In genomic region chr12:117020536-117021220, GRCh38 we compare ENCODE assay signal across 19 cellular contexts.
DNase-seq lines count a peak whose midpoint lies in the region; ATAC-seq, FAIRE-seq and TF ChIP-seq lines count a peak whose summit lies in the region.
"Had no signal": no experiment of that assay in that cellular context is flagged by ENCODE, and none has a peak within 500 bp of the region (broad histone marks: within the 10 kb centered on the region; RNA-seq: fewer than 3 reads in every experiment).

No MANE protein-coding gene starts in this region.

- TSS peak; percentile 21 for BruUV-seq in HepG2 (replicated peaks; lab: Mats Ljungman, UMichigan)

- H4K91ac ChIP-seq in trophoblast cell (ENCODE audit: low read depth, low read length): no peak overlapping the region

- TF ChIP-seq EP300 in HepG2 (IDR thresholded peaks at IDR 0.05; ENCODE audit: low read depth in 2 of 2, low read length in 2 of 2) (no peak), HepG2 (CRISPR knock-in tag; IDR thresholded peaks at IDR 0.05; ENCODE audit: borderline replicate concordance) (no peak)

- H4K12ac ChIP-seq in trophoblast cell (ENCODE audit: low read depth, low read length): no peak overlapping the region

- in situ Hi-C loops in HepG2 (cut with HindIII; ENCODE audit: extremely low pct_ligation_motif_present, low pct_unique_long_range_greater_than_20kb): no loop called here

- no peak overlapping the region for H3K27ac ChIP-seq in HepG2 (ENCODE audit: extremely low read length, insufficient read depth, low read length)
- H3K27ac ChIP-seq in right lobe of liver: no peak overlapping the region
- H3K27ac ChIP-seq in endodermal cell (ENCODE audit: low read depth, low read length): no peak overlapping the region
- H3K27ac ChIP-seq in trophoblast cell (ENCODE audit: low read depth, low read length): peak overlapping the region; percentile 10
- H3K27ac ChIP-seq: GM23248 had no signal

- intact Hi-C loops in HepG2 (cut with micrococcal nuclease; ENCODE audit: unreplicated experiment) (loop anchor here (10.0 kb wide), 1 partner anchor 316 kb away; no protein-coding TSS in a partner anchor), right lobe of liver (cut with DNase I) (loop anchor here in 1 of 2 donors (10.0 kb wide), 1 partner anchor 94 kb away; no protein-coding TSS in a partner anchor)
- intact Hi-C loops in activated T-helper 1 cell treated with anti-CD3 and anti-CD28 coated beads, Interleukin-12 subunit alpha, Interleukin-12 subunit beta, Interleukin-2, Interleukin-4 antibody, amounts not matched to agents 30 ng/mL and 10 ng/mL and 1 ng/mL, durations not matched to agents 14 hours and 24 hours and 36 hours (cut with micrococcal nuclease): no loop called here

- H2BK12ac ChIP-seq in trophoblast cell (ENCODE audit: low read length): no peak overlapping the region

- DNase-seq in HepG2 (ENCODE audit: low spot score) (no peak), right lobe of liver (no peak), endodermal cell (peak; percentile 39), trophoblast cell (no peak), AG08396 (ENCODE audit: low spot score) (no peak)
- no peak for DNase-seq in activated T-helper 1 cell treated with anti-CD3 and anti-CD28 coated beads, Interleukin-12 subunit alpha, Interleukin-12 subunit beta, Interleukin-2, Interleukin-4 antibody, amounts not matched to agents 30 ng/mL and 10 ng/mL and 1 ng/mL, durations not matched to agents 14 hours and 24 hours and 36 hours (ENCODE audit: low spot score)
- DNase-seq in NK-92 treated with Interleukin-12 subunit alpha and Interleukin-12 subunit beta, amount 100 ng/mL, for 24 hours (lab: John Stamatoyannopoulos, UW): no peak
- DNase-seq: CD4-positive, alpha-beta T cell; GF-D8; GM23248; KG1; NCI-H1105 treated with DMSO at 0.1 percent for 48 hours; NCI-H187; NCI-H2107; NCI-H510A treated with DMSO at 0.1 percent for 48 hours; NCI-H774; OCI-M1; Right ventricle myocardium superior had no signal

- H3K9me3 ChIP-seq in HepG2 (ENCODE audit: low read length): no peaks in the 10 kb centered on the region
- H3K9me3 ChIP-seq in right lobe of liver: no peaks in the 10 kb centered on the region
- H3K9me3 ChIP-seq in endodermal cell (ENCODE audit: control insufficient read depth, low read length): peaks cover 5% of the 10 kb centered on the region
- H3K9me3 ChIP-seq in trophoblast cell (ENCODE audit: insufficient read depth, low read depth, low read length): no peaks in the 10 kb centered on the region

- no peak overlapping the region for H3K14ac ChIP-seq in trophoblast cell (ENCODE audit: low read length)

- no peaks in the 10 kb centered on the region for H3K27me3 Mint-ChIP-seq in endodermal cell (ENCODE audit: insufficient read depth)
- H3K27me3 Mint-ChIP-seq in activated T-helper 1 cell treated with anti-CD3 and anti-CD28 coated beads, Interleukin-12 subunit alpha, Interleukin-12 subunit beta, Interleukin-2, Interleukin-4 antibody, amounts not matched to agents 30 ng/mL and 10 ng/mL and 1 ng/mL, durations not matched to agents 14 hours and 24 hours and 36 hours (ENCODE audit: insufficient read depth): no peaks in the 10 kb centered on the region
- H3K27me3 Mint-ChIP-seq: CD4-positive, alpha-beta T cell had no signal

- H3K4me1 ChIP-seq in HepG2 (ENCODE audit: insufficient read depth, low read length) (peaks cover 1% of the 10 kb centered on the region; the same call in 1 of the 2 replicates), right lobe of liver (no peaks in the 10 kb centered on the region), endodermal cell (ENCODE audit: control insufficient read depth, insufficient read depth, low read length) (peaks cover under 1% of the 10 kb centered on the region), trophoblast cell (ENCODE audit: control insufficient read depth in 1 of 2, insufficient read depth in 2 of 2, low read length in 2 of 2) (peaks cover 0 to 4% of the 10 kb centered on the region in 2 experiments)

- H3K4me3 Mint-ChIP-seq in endodermal cell: no peak overlapping the region
- H3K4me3 Mint-ChIP-seq in activated T-helper 1 cell treated with anti-CD3 and anti-CD28 coated beads, Interleukin-12 subunit alpha, Interleukin-12 subunit beta, Interleukin-2, Interleukin-4 antibody, amounts not matched to agents 30 ng/mL and 10 ng/mL and 1 ng/mL, durations not matched to agents 14 hours and 24 hours and 36 hours: no peak overlapping the region
- H3K4me3 Mint-ChIP-seq: CD4-positive, alpha-beta T cell had no signal

- peaks cover 34% of the 10 kb centered on the region for H3K36me3 Mint-ChIP-seq in endodermal cell (ENCODE audit: low read depth)
- peaks cover 22% of the 10 kb centered on the region for H3K36me3 Mint-ChIP-seq in activated T-helper 1 cell treated with anti-CD3 and anti-CD28 coated beads, Interleukin-12 subunit alpha, Interleukin-12 subunit beta, Interleukin-2, Interleukin-4 antibody, amounts not matched to agents 30 ng/mL and 10 ng/mL and 1 ng/mL, durations not matched to agents 14 hours and 24 hours and 36 hours (ENCODE audit: low read depth)

- peaks cover 18 to 54% of the 10 kb centered on the region in 2 experiments; a peak in 4 of 5 replicates for H3K36me3 ChIP-seq in HepG2 (replicated peaks in 1 of 2; ENCODE audit: control insufficient read depth in 1 of 2, insufficient read depth in 2 of 2, low read length in 2 of 2)
- H3K36me3 ChIP-seq in right lobe of liver: peaks cover 0 to 17% (median 4%) of the 10 kb centered on the region in 4 donors
- H3K36me3 ChIP-seq in endodermal cell (ENCODE audit: control insufficient read depth, insufficient read depth, low read length): peaks cover 32% of the 10 kb centered on the region
- peaks cover 10 to 21% of the 10 kb centered on the region in 2 experiments for H3K36me3 ChIP-seq in trophoblast cell (ENCODE audit: control insufficient read depth in 1 of 2, insufficient read depth in 2 of 2, low read length in 2 of 2)

- H3K4me1 Mint-ChIP-seq in endodermal cell: peaks cover 9% of the 10 kb centered on the region
- H3K4me1 Mint-ChIP-seq in activated T-helper 1 cell treated with anti-CD3 and anti-CD28 coated beads, Interleukin-12 subunit alpha, Interleukin-12 subunit beta, Interleukin-2, Interleukin-4 antibody, amounts not matched to agents 30 ng/mL and 10 ng/mL and 1 ng/mL, durations not matched to agents 14 hours and 24 hours and 36 hours (ENCODE audit: low read depth): peaks cover 4% of the 10 kb centered on the region

- H3K9ac ChIP-seq in HepG2 (ENCODE audit: insufficient read depth, low read depth, low read length) (no peak overlapping the region), endodermal cell (ENCODE audit: extremely low read depth, low read length, poor library complexity, severe bottlenecking) (no peak overlapping the region), trophoblast cell (ENCODE audit: low read length) (no peak overlapping the region)
- H3K9ac ChIP-seq: GM23248 had no signal

- no peak for FAIRE-seq in HepG2 (lab: Jason Lieb, UNC)

- no peaks in the 10 kb centered on the region for H3K27me3 ChIP-seq in HepG2 (ENCODE audit: control insufficient read depth in 1 of 2, insufficient read depth in 2 of 2, low read length in 2 of 2)
- H3K27me3 ChIP-seq in right lobe of liver: no peaks in the 10 kb centered on the region
- H3K27me3 ChIP-seq in endodermal cell (ENCODE audit: control insufficient read depth, insufficient read depth, low read length, poor library complexity, severe bottlenecking): no peaks in the 10 kb centered on the region
- no peaks in the 10 kb centered on the region for H3K27me3 ChIP-seq in trophoblast cell (ENCODE audit: insufficient read depth, low read length)

- H3K4me3 ChIP-seq in HepG2 (replicated peaks in 1 of 3; ENCODE audit: insufficient read depth in 1 of 3, low read depth in 2 of 3, low read length in 3 of 3) (no peak overlapping the region), right lobe of liver (no peak overlapping the region), endodermal cell (ENCODE audit: low read length) (no peak overlapping the region), trophoblast cell (ENCODE audit: low read depth, low read length) (no peak overlapping the region)
- H3K4me3 ChIP-seq: GM23248 had no signal

- CTCF ChIA-PET in HepG2 (lab: Yijun Ruan, JAX; ENCODE audit: low intra/inter-chr PET ratio, low total read pairs): no interaction called here

- peak overlapping the region; percentile 9 for H3K27ac Mint-ChIP-seq in endodermal cell
- H3K27ac Mint-ChIP-seq in activated T-helper 1 cell treated with anti-CD3 and anti-CD28 coated beads, Interleukin-12 subunit alpha, Interleukin-12 subunit beta, Interleukin-2, Interleukin-4 antibody, amounts not matched to agents 30 ng/mL and 10 ng/mL and 1 ng/mL, durations not matched to agents 14 hours and 24 hours and 36 hours: no peak overlapping the region
- H3K27ac Mint-ChIP-seq: CD4-positive, alpha-beta T cell had no signal

- peaks cover 1% of the 10 kb centered on the region for H3K9me3 Mint-ChIP-seq in endodermal cell
- no peaks in the 10 kb centered on the region for H3K9me3 Mint-ChIP-seq in activated T-helper 1 cell treated with anti-CD3 and anti-CD28 coated beads, Interleukin-12 subunit alpha, Interleukin-12 subunit beta, Interleukin-2, Interleukin-4 antibody, amounts not matched to agents 30 ng/mL and 10 ng/mL and 1 ng/mL, durations not matched to agents 14 hours and 24 hours and 36 hours
- H3K9me3 Mint-ChIP-seq: CD4-positive, alpha-beta T cell had no signal

- no peaks in the 10 kb centered on the region for H3K79me2 ChIP-seq in HepG2 (ENCODE audit: insufficient read depth, low read length)
- H3K79me2 ChIP-seq in trophoblast cell (ENCODE audit: control insufficient read depth, insufficient read depth, low read length, poor library complexity): no peaks in the 10 kb centered on the region

- no peak overlapping the region for H3K4me2 ChIP-seq in HepG2 (ENCODE audit: low read depth, low read length)
- no peak overlapping the region for H3K4me2 ChIP-seq in trophoblast cell (ENCODE audit: low read length)

- H4K8ac ChIP-seq in trophoblast cell (ENCODE audit: low read depth, low read length): no peak overlapping the region

- no peak overlapping the region for H2BK5ac ChIP-seq in trophoblast cell (ENCODE audit: low read depth, low read length, poor library complexity)

- TF ChIP-seq POLR2A in HepG2 (IDR thresholded peaks at IDR 0.05; ENCODE audit: insufficient read depth in 1 of 2, low read depth in 2 of 2, low read length in 2 of 2) (no peak), right lobe of liver (IDR thresholded peaks at IDR 0.05) (no peak)

- no peak overlapping the region for H2BK120ac ChIP-seq in trophoblast cell (ENCODE audit: insufficient read depth, low read length, poor library complexity)

- H3K4ac ChIP-seq in trophoblast cell (ENCODE audit: low read depth, low read length): no peak overlapping the region

- ATAC-seq in HepG2 (no peak), right lobe of liver (no peak), GM18870 (IDR thresholded peaks at IDR 0.05; ENCODE audit: unreplicated experiment) (no peak)

- POLR2A ChIA-PET in HepG2 (lab: Yijun Ruan, JAX): no interaction called here

- no peak overlapping the region for H2AFZ ChIP-seq in HepG2 (ENCODE audit: low read length)
- H2AFZ ChIP-seq in trophoblast cell (ENCODE audit: insufficient read depth, low read length, poor library complexity): no peak overlapping the region
- H2AFZ ChIP-seq: GM23248 had no signal

- TF ChIP-seq CTCF in HepG2 (CRISPR knock-in tag; IDR thresholded peaks at IDR 0.05): no peak
- TF ChIP-seq CTCF in right lobe of liver (IDR thresholded peaks at IDR 0.05): no peak
- TF ChIP-seq CTCF in endodermal cell (conservative IDR thresholded peaks at IDR 0.05): no peak

- no peaks in the 10 kb centered on the region for H4K20me1 ChIP-seq in HepG2 (ENCODE audit: insufficient read depth, low read length)

- WGBS in HepG2 (ENCODE audit: low lambda C conversion rate): 96% methylated on average over 12 of the region's 12 CpGs
- WGBS in right lobe of liver (ENCODE audit: insufficient coverage, low coverage, low lambda C conversion rate, missing lambda C conversion rate): 85% methylated on average over 7 of the region's 12 CpGs
- WGBS in endodermal cell (ENCODE audit: insufficient coverage in 1 of 2, insufficient read length in 1 of 2), 2 experiments: 88 to 89% methylated on average over 10 to 12 of the region's 12 CpGs
- WGBS in trophoblast cell (ENCODE audit: extremely low coverage, insufficient coverage, insufficient read length): no CpG with 5 or more reads among the region's 12 CpGs

- H3K23ac ChIP-seq in trophoblast cell (ENCODE audit: low read length): no peak overlapping the region

- no peaks in the 10 kb centered on the region for H3K79me1 ChIP-seq in trophoblast cell (ENCODE audit: low read length)

- H3K18ac ChIP-seq in trophoblast cell (ENCODE audit: low read length): no peak overlapping the region

- TF ChIP-seq RAD21 in HepG2 (CRISPR knock-in tag; IDR thresholded peaks at IDR 0.05): no peak

- no peak overlapping the region for H2AK5ac ChIP-seq in trophoblast cell (ENCODE audit: low read length)
